In the genomic region with DNA sequence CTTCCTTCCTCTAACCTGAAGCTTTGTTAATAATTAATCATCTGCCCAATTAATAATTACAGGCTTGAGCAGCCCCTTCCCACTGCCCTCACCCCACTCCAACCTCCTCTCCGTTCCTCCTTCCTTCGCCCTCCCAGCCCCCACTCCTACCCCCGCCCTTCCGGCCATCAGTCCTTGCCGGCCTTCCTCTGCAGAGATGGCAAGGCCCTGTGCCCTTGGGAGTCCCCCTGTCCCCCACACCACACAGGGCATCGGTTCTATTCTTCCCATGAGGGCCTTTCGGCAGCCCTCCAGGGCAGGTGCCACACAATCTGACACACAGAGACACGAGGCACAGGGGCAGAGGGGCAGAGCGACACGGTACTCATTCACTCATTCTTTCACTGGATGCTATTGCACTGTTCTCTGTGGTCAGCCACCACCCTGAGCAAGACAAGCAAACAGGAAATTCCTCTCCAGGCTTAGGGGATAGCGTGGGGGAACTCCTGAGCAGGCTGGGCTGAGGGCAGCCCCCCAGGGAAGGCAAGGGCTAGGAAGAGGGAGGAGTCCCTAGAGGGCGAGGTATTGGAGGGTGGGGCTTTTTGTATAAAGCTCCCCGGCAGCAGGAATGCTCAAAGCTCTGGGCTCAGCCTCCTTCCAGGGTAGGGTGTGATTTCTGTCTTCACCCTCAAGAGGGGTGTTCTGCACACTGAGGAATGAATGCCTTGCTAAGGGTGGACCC, we compare ENCODE assay signal across 9 cellular contexts. TPM values are rescaled to one million over a fixed set of nuclear protein-coding genes. Genes with fewer than 3 reads are reported as not detected.
DNase-seq lines count a peak whose midpoint lies in the region; ATAC-seq and TF ChIP-seq lines count a peak whose summit lies in the region.
"Had no signal": no experiment of that assay in that cellular context is flagged by ENCODE, and none has a peak within 500 bp of the region (broad histone marks: within the 10 kb centered on the region; RNA-seq: fewer than 3 reads in every experiment).

No MANE protein-coding gene starts in this region.

- no peak overlapping the region for H3K4me3 Mint-ChIP-seq in activated CD8-positive, alpha-beta memory T cell treated with anti-CD3 and anti-CD28 coated beads, Interleukin-2, amount 10 ng/mL, durations not matched to agents 7 days and 5 days
- H3K4me3 Mint-ChIP-seq in activated CD8-positive, alpha-beta T cell treated with anti-CD3 and anti-CD28 coated beads, Interleukin-2, amount 10 ng/mL, durations not matched to agents 7 days and 5 days = no peak overlapping the region
- H3K4me3 Mint-ChIP-seq in type B pancreatic cell = peak overlapping the region; percentile 81
- H3K4me3 Mint-ChIP-seq: activated naive CD8-positive, alpha-beta T cell had no signal

- no peaks in the 10 kb centered on the region for H3K9me3 Mint-ChIP-seq in activated CD8-positive, alpha-beta memory T cell treated with anti-CD3 and anti-CD28 coated beads, Interleukin-2, amount 10 ng/mL, durations not matched to agents 7 days and 5 days (ENCODE audit: low read depth)
- H3K9me3 Mint-ChIP-seq in activated CD8-positive, alpha-beta T cell treated with anti-CD3 and anti-CD28 coated beads, Interleukin-2, amount 10 ng/mL, durations not matched to agents 7 days and 5 days (ENCODE audit: insufficient read depth) = no peaks in the 10 kb centered on the region
- H3K9me3 Mint-ChIP-seq in type B pancreatic cell = no peaks in the 10 kb centered on the region

- no peaks in the 10 kb centered on the region for H3K36me3 Mint-ChIP-seq in activated CD8-positive, alpha-beta memory T cell treated with anti-CD3 and anti-CD28 coated beads, Interleukin-2, amount 10 ng/mL, durations not matched to agents 7 days and 5 days
- peaks cover 2% of the 10 kb centered on the region for H3K36me3 Mint-ChIP-seq in activated CD8-positive, alpha-beta T cell treated with anti-CD3 and anti-CD28 coated beads, Interleukin-2, amount 10 ng/mL, durations not matched to agents 7 days and 5 days (ENCODE audit: low read depth)
- no peaks in the 10 kb centered on the region for H3K36me3 Mint-ChIP-seq in type B pancreatic cell
- H3K36me3 Mint-ChIP-seq: activated naive CD8-positive, alpha-beta T cell had no signal

- no peaks in the 10 kb centered on the region for H3K27me3 ChIP-seq in kidney epithelial cell (ENCODE audit: control insufficient read depth, insufficient read depth, low read length)

- H3K27ac Mint-ChIP-seq in activated CD8-positive, alpha-beta memory T cell treated with anti-CD3 and anti-CD28 coated beads, Interleukin-2, amount 10 ng/mL, durations not matched to agents 7 days and 5 days = peak overlapping the region; percentile 66
- peak overlapping the region; percentile 86 for H3K27ac Mint-ChIP-seq in activated CD8-positive, alpha-beta T cell treated with anti-CD3 and anti-CD28 coated beads, Interleukin-2, amount 10 ng/mL, durations not matched to agents 7 days and 5 days
- H3K27ac Mint-ChIP-seq in type B pancreatic cell = peak overlapping the region; percentile 100
- H3K27ac Mint-ChIP-seq: activated naive CD8-positive, alpha-beta T cell had no signal

- TF ChIP-seq CTCF in kidney epithelial cell (IDR thresholded peaks at IDR 0.05; ENCODE audit: insufficient read depth, low read length, poor library complexity, severe bottlenecking) (peak; percentile 8), type B pancreatic cell (conservative IDR thresholded peaks at IDR 0.05) (no peak)

- POLR2A ChIA-PET in activated CD8-positive, alpha-beta T cell treated with anti-CD3 and anti-CD28 coated beads, Interleukin-2, amount 10 ng/mL, durations not matched to agents 7 days and 5 days (lab: Charles Lee) = interaction anchor here (0.6 to 0.7 kb wide), 4 partner anchors 19 to 133 kb away, joined by 3 read pairs; a partner anchor contains a TSS

- H3K4me1 Mint-ChIP-seq in activated CD8-positive, alpha-beta memory T cell treated with anti-CD3 and anti-CD28 coated beads, Interleukin-2, amount 10 ng/mL, durations not matched to agents 7 days and 5 days = peaks cover 24% of the 10 kb centered on the region
- peaks cover 35% of the 10 kb centered on the region for H3K4me1 Mint-ChIP-seq in activated CD8-positive, alpha-beta T cell treated with anti-CD3 and anti-CD28 coated beads, Interleukin-2, amount 10 ng/mL, durations not matched to agents 7 days and 5 days (ENCODE audit: low read depth)
- peaks cover 54% of the 10 kb centered on the region for H3K4me1 Mint-ChIP-seq in type B pancreatic cell (ENCODE audit: unreplicated experiment)

- H3K36me3 ChIP-seq in kidney epithelial cell (ENCODE audit: control insufficient read depth, insufficient read depth, low read length) = no peaks in the 10 kb centered on the region

- H3K4me3 ChIP-seq in kidney epithelial cell (ENCODE audit: low read depth, low read length) = no peak overlapping the region

- CTCF ChIA-PET in activated CD8-positive, alpha-beta memory T cell treated with anti-CD3 and anti-CD28 coated beads, Interleukin-2, amount 10 ng/mL, durations not matched to agents 7 days and 5 days (lab: Charles Lee) = interaction anchor here (1.7 to 1.9 kb wide), 2 partner anchors 24 to 57 kb away, joined by 3 to 5 read pairs; no protein-coding TSS in a partner anchor
- CTCF ChIA-PET in activated CD8-positive, alpha-beta T cell treated with anti-CD3 and anti-CD28 coated beads, Interleukin-2, amount 10 ng/mL, durations not matched to agents 7 days and 5 days (lab: Charles Lee) = interaction anchor here (0.9 to 2.3 kb wide), 3 partner anchors 22 to 161 kb away, joined by 3 to 10 read pairs (median 4); no protein-coding TSS in a partner anchor

- peak; percentile 76 for ATAC-seq in activated CD8-positive, alpha-beta memory T cell treated with anti-CD3 and anti-CD28 coated beads, Interleukin-2, amount 10 ng/mL, durations not matched to agents 7 days and 5 days
- ATAC-seq in HG03159 (IDR thresholded peaks at IDR 0.05; ENCODE audit: unreplicated experiment) = peak; percentile 49
- ATAC-seq in activated CD8-positive, alpha-beta T cell treated with anti-CD3 and anti-CD28 coated beads, Interleukin-2, amount 10 ng/mL, durations not matched to agents 7 days and 5 days = peak; percentile 70

- no peaks in the 10 kb centered on the region for H3K27me3 Mint-ChIP-seq in activated CD8-positive, alpha-beta memory T cell treated with anti-CD3 and anti-CD28 coated beads, Interleukin-2, amount 10 ng/mL, durations not matched to agents 7 days and 5 days
- no peaks in the 10 kb centered on the region for H3K27me3 Mint-ChIP-seq in activated CD8-positive, alpha-beta T cell treated with anti-CD3 and anti-CD28 coated beads, Interleukin-2, amount 10 ng/mL, durations not matched to agents 7 days and 5 days (ENCODE audit: low read depth)
- H3K27me3 Mint-ChIP-seq in type B pancreatic cell = no peaks in the 10 kb centered on the region
- H3K27me3 Mint-ChIP-seq: activated naive CD8-positive, alpha-beta T cell had no signal

- peak; percentile 61 for DNase-seq in activated CD8-positive, alpha-beta memory T cell treated with anti-CD3 and anti-CD28 coated beads, Interleukin-2, amount 10 ng/mL, durations not matched to agents 7 days and 5 days
- no peak for DNase-seq in activated CD8-positive, alpha-beta memory T cell treated with anti-CD3 and anti-CD28 coated beads for 24 hours
- DNase-seq in activated CD8-positive, alpha-beta T cell treated with anti-CD3 and anti-CD28 coated beads, Interleukin-2, amount 10 ng/mL, durations not matched to agents 7 days and 5 days = peak; percentile 45
- DNase-seq in kidney epithelial cell (ENCODE audit: low read depth) (peak; percentile 78), type B pancreatic cell (ENCODE audit: extremely low spot score, unreplicated experiment) (no peak), NCI-H2107 treated with DMSO at 0.1 percent for 48 hours (lab: John Stamatoyannopoulos, UW; ENCODE audit: unreplicated experiment) (no peak), midbrain (lab: John Stamatoyannopoulos, UW) (no peak)

RNA-seq across cellular contexts. Expression of a gene that starts 14.8 kb away (rescaled TPM):
- total RNA-seq in activated CD8-positive, alpha-beta memory T cell treated with anti-CD3 and anti-CD28 coated beads, Interleukin-2, amount 10 ng/mL, durations not matched to agents 7 days and 5 days = 1 to 10 TPM in 1 of 2 experiments, under 1 TPM in 1; 0.96 to 3.6 TPM
- 10 to 100 TPM in 1 of 2 experiments, 1 to 10 TPM in 1; 9.1 to 10.0 TPM for total RNA-seq in activated CD8-positive, alpha-beta T cell treated with anti-CD3 and anti-CD28 coated beads, Interleukin-2, amount 10 ng/mL, durations not matched to agents 7 days and 5 days
- total RNA-seq in kidney epithelial cell = 1.8 and 4.1 TPM in 2 replicates
- 47.0 and 115 TPM in 2 replicates for total RNA-seq in type B pancreatic cell (ENCODE audit: low replicate concordance)

RNA-seq across cellular contexts. Expression of a gene that starts 30.5 kb away (rescaled TPM):
- 10 to 100 TPM; 40.6 to 45.7 TPM for total RNA-seq in activated CD8-positive, alpha-beta memory T cell treated with anti-CD3 and anti-CD28 coated beads, Interleukin-2, amount 10 ng/mL, durations not matched to agents 7 days and 5 days
- total RNA-seq in activated CD8-positive, alpha-beta T cell treated with anti-CD3 and anti-CD28 coated beads, Interleukin-2, amount 10 ng/mL, durations not matched to agents 7 days and 5 days = 10 to 100 TPM; 37.9 to 38.2 TPM
- total RNA-seq in kidney epithelial cell (43.3 and 54.6 TPM in 2 replicates), type B pancreatic cell (ENCODE audit: low replicate concordance) (35.0 and 35.5 TPM in 2 replicates)

RNA-seq across cellular contexts. Expression of a gene that starts 48.8 kb away (rescaled TPM):
- 100 to 1,000 TPM; 365 to 501 TPM for total RNA-seq in activated CD8-positive, alpha-beta memory T cell treated with anti-CD3 and anti-CD28 coated beads, Interleukin-2, amount 10 ng/mL, durations not matched to agents 7 days and 5 days
- 100 to 1,000 TPM; 412 to 426 TPM for total RNA-seq in activated CD8-positive, alpha-beta T cell treated with anti-CD3 and anti-CD28 coated beads, Interleukin-2, amount 10 ng/mL, durations not matched to agents 7 days and 5 days
- total RNA-seq in kidney epithelial cell (754 and 763 TPM in 2 replicates), type B pancreatic cell (ENCODE audit: low replicate concordance) (315 and 398 TPM in 2 replicates)

Comparison
In these comparisons a context has a peak if more than half of its experiments do, and no peak if none do; other contexts are left out.
1. DNase-seq: peak in activated CD8-positive, alpha-beta memory T cell treated with anti-CD3 and anti-CD28 coated beads, Interleukin-2, amount 10 ng/mL, durations not matched to agents 7 days and 5 days (single experiment), activated CD8-positive, alpha-beta T cell treated with anti-CD3 and anti-CD28 coated beads, Interleukin-2, amount 10 ng/mL, durations not matched to agents 7 days and 5 days (single experiment) and kidney epithelial cell (single experiment); none in activated CD8-positive, alpha-beta memory T cell treated with anti-CD3 and anti-CD28 coated beads for 24 hours (single experiment), type B pancreatic cell (single experiment), NCI-H2107 treated with DMSO at 0.1 percent for 48 hours (single experiment) and midbrain (single experiment).
2. Peak in every context shown above with its lines, with median percentiles within 50 percentile points of each other: ATAC-seq and H3K27ac Mint-ChIP-seq.